ENCODE assay signal across 1 cellular context in genomic region chr1:21289700-21290545, GRCh38.
TF ChIP-seq lines count a peak whose summit lies in the region.

Gene ECE1, minus strand, starts transcription at chr1:21290463. Its CDS starts 49 bp downstream, at chr1:21290414.

TF ChIP-seq in IMR-90, 13 proteins besides CTCF, POLR2A, EP300 and RAD21 (continued from another document):
- TF ChIP-seq USF2 (IDR thresholded peaks at IDR 0.05; ENCODE audit: low read depth, low read length) (no peak), CEBPB (IDR thresholded peaks at IDR 0.05; ENCODE audit: low read depth, low read length) (peak; percentile 57; the same call in 1 of the 2 replicates), RCOR1 (IDR thresholded peaks at IDR 0.05; ENCODE audit: insufficient replicate concordance, low read length) (no peak), RFX5 (IDR thresholded peaks at IDR 0.05; ENCODE audit: low read depth, low read length) (no peak), NFE2L2 (IDR thresholded peaks at IDR 0.05; ENCODE audit: low read depth, low read length) (no peak)
